ENCODE assay signal across 17 cellular contexts in genomic region chr4:173073939-173074500, GRCh38.
DNase-seq lines count a peak whose midpoint lies in the region; ATAC-seq, FAIRE-seq and TF ChIP-seq lines count a peak whose summit lies in the region.
"Had no signal": no experiment of that assay in that cellular context is flagged by ENCODE, and none has a peak within 500 bp of the region (broad histone marks: within the 10 kb centered on the region; RNA-seq: fewer than 3 reads in every experiment).

No MANE protein-coding gene starts in this region.

- no TSS peak for BruUV-seq in PC-3 (replicated peaks; lab: Mats Ljungman, UMichigan)

- no peaks in the 10 kb centered on the region for H3K9me2 ChIP-seq in PC-3 (replicated peaks; ENCODE audit: low read length)

- POLR2A ChIA-PET in PC-3 (lab: Charles Lee; ENCODE audit: unreplicated experiment), result no interaction called here

- H3K27me3 ChIP-seq in HUES48 (ENCODE audit: control insufficient read depth, insufficient read depth, low read length), result no peaks in the 10 kb centered on the region
- no peaks in the 10 kb centered on the region for H3K27me3 ChIP-seq in PC-3 (ENCODE audit: low read length)
- H3K27me3 ChIP-seq in pancreas, result no peaks in the 10 kb centered on the region
- H3K27me3 ChIP-seq: ascending aorta had no signal

- H3K9ac ChIP-seq in HUES48 (ENCODE audit: low read depth, low read length), result 0 out of 2 replicates have a peak overlapping the region, but pooled peaks have one; percentile 15
- H3K9ac ChIP-seq in PC-3 (ENCODE audit: low read length), result no peak overlapping the region

- TF ChIP-seq CTCF in PC-3 (conservative IDR thresholded peaks at IDR 0.05; ENCODE audit: low read depth, low read length) (no peak), pancreas (IDR thresholded peaks at IDR 0.05) (no peak)

- no peak for FAIRE-seq in pancreas (lab: Jason Lieb, UNC)
- FAIRE-seq: endometrium had no signal

- ATAC-seq in PC-3 (peak; percentile 57), pancreas (peak; percentile 10 to 62 (median 43))

- intact Hi-C loops in PC-3 (cut with micrococcal nuclease) (no loop called here), pancreas (cut with DNase I) (no loop called here)

- H3K27ac ChIP-seq in HUES48 (ENCODE audit: low read depth, low read length) (peak overlapping the region; percentile 95), PC-3 (ENCODE audit: low read length) (peak overlapping the region; percentile 52), pancreas (peak overlapping the region in 3 of 4 donors; percentile 2 to 19 (median 5))
- H3K27ac ChIP-seq: ascending aorta, psoas muscle had no signal

- H3K4me3 ChIP-seq in HUES48 (ENCODE audit: low read depth, low read length) (peak overlapping the region; percentile 6; the same call in 1 of the 2 replicates), PC-3 (ENCODE audit: low read length) (no peak overlapping the region), pancreas (no peak overlapping the region)
- H3K4me3 ChIP-seq: ascending aorta, psoas muscle had no signal

- DNase-seq in PC-3 (no peak), iPS DF 19.7 (ENCODE audit: low read depth, low spot score) (peak; percentile 83), pancreas (no peak), amniotic stem cell (lab: John Stamatoyannopoulos, UW) (no peak), NCI-H82 (lab: John Stamatoyannopoulos, UW) (no peak), foreskin melanocyte (no peak)
- DNase-seq: activated CD4-positive, alpha-beta T cell treated with anti-CD3 and anti-CD28 coated beads, Interleukin-2, amount 50 U/mL, for 1 hour; activated gamma-delta T cell treated with Interleukin-2 at 50 U/mL for 16 hours; CD8-positive, alpha-beta memory T cell; DMS79 treated with DMSO at 0.1 percent for 48 hours; NCI-H1694 treated with DMSO at 0.1 percent for 48 hours; NCI-H345; psoas muscle; stimulated activated CD4-positive, alpha-beta T cell treated with anti-CD3 and anti-CD28 coated beads, Interleukin-4, amount 100 ng/mL, for 4 hours had no signal

- peaks cover 16% of the 10 kb centered on the region for H3K9me3 ChIP-seq in HUES48 (ENCODE audit: control insufficient read depth, insufficient read depth, low read length)
- no peaks in the 10 kb centered on the region for H3K9me3 ChIP-seq in PC-3 (ENCODE audit: low read length)
- no peaks in the 10 kb centered on the region for H3K9me3 ChIP-seq in pancreas

- H3K36me3 ChIP-seq in HUES48 (ENCODE audit: control insufficient read depth, insufficient read depth, low read length) (no peaks in the 10 kb centered on the region), PC-3 (ENCODE audit: low read depth, low read length) (no peaks in the 10 kb centered on the region), pancreas (no peaks in the 10 kb centered on the region)
- H3K36me3 ChIP-seq: ascending aorta had no signal

- H3F3A ChIP-seq in PC-3 (ENCODE audit: low read length, unreplicated experiment), result no peaks in the 10 kb centered on the region

- H3K4me2 ChIP-seq in PC-3 (ENCODE audit: low read length), result 0 out of 2 replicates have a peak overlapping the region, but pooled peaks have one; percentile 8

- H4K20me1 ChIP-seq in PC-3 (ENCODE audit: low read length), result no peaks in the 10 kb centered on the region

- H3K4me1 ChIP-seq in HUES48 (ENCODE audit: control insufficient read depth, insufficient read depth, low read length) (peaks cover 37% of the 10 kb centered on the region), PC-3 (ENCODE audit: insufficient read depth, low read length) (peaks cover 20% of the 10 kb centered on the region), pancreas (peaks cover 14 to 22% (median 16%) of the 10 kb centered on the region in 3 donors)
- H3K4me1 ChIP-seq: ascending aorta, psoas muscle had no signal

- CTCF ChIA-PET in PC-3 (lab: Charles Lee), result no interaction called here

- 26 to 35% methylated on average over 1 of the region's 1 CpG for WGBS in pancreas, 2 donors

- H3K79me2 ChIP-seq in PC-3 (ENCODE audit: low read length), result no peaks in the 10 kb centered on the region

- peak overlapping the region; percentile 51; the same call in 1 of the 2 replicates for H2AFZ ChIP-seq in PC-3 (ENCODE audit: low read length)

Comparison
In these comparisons a context has a peak if more than half of its experiments do, and no peak if none do; other contexts are left out.
1. H3K27ac ChIP-seq: peak in every context shown above with its lines; median percentile 95 in HUES48; 52 in PC-3; 5 in pancreas.